8 cellular contexts compared by ENCODE assay signal in the genomic region with DNA sequence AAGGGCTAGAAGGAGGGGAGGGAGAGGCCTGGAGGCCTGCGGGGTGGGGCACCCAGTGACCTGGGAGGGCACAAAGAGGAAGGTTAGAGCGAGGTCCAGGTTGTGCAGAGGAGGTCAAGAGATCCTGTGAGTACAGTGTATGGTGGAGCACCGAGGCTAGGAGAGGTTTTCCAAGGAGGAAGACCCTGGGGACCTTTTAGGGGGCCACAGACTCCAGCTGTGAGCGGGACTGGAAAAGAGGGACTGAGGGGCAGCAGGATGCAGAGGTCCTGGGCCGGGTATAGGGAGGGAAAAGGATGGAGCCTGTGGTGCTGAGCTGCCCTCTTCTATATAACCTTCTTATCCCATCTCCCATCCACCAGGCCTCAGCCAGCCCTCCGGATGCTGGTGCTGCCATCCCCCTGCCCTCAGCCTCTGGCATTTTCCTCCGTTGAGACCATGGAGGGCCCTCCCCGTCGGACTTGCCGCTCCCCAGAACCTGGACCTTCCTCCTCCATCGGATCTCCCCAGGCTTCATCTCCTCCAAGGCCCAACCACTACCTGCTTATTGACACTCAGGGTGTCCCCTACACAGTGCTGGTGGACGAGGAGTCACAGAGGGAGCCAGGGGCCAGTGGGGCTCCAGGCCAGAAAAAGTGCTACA. TPM values are rescaled to one million over a fixed set of nuclear protein-coding genes. Genes with fewer than 3 reads are reported as not detected.
DNase-seq lines count a peak whose midpoint lies in the region; ATAC-seq and TF ChIP-seq lines count a peak whose summit lies in the region.

No MANE protein-coding gene starts in this region.

- no peak for TF ChIP-seq CTCF in HL-60 (IDR thresholded peaks at IDR 0.05; ENCODE audit: insufficient read depth, low read length)

- H3K9ac ChIP-seq in iPS-15b (ENCODE audit: low read depth, low read length): peak overlapping the region; percentile 95

- H3K4me1 ChIP-seq in iPS-15b (ENCODE audit: control insufficient read depth, insufficient read depth, low read length): no peaks in the 10 kb centered on the region

- H3K36me3 ChIP-seq in iPS-15b (ENCODE audit: control insufficient read depth, insufficient read depth, low read length): peaks cover 13% of the 10 kb centered on the region

- H3K9me3 ChIP-seq in iPS-15b (ENCODE audit: control insufficient read depth, insufficient read depth, low read length): no peaks in the 10 kb centered on the region

- H3K36me3 Mint-ChIP-seq in activated naive CD4-positive, alpha-beta T cell treated with anti-CD3 and anti-CD28 coated beads, Interleukin-2, amount 50 U/mL, for 72 hours: peaks cover 27 to 56% of the 10 kb centered on the region in 2 donors
- H3K36me3 Mint-ChIP-seq in stimulated activated memory B cell treated with anti-CD40 and anti-IgM and Interleukin-4, amounts not matched to agents 10 μg/mL and 1 μg/mL and 100 μg/mL, for 72 hours: peaks cover 38% of the 10 kb centered on the region

- H3K27me3 Mint-ChIP-seq in stimulated activated memory B cell treated with anti-CD40 and anti-IgM and Interleukin-4, amounts not matched to agents 10 μg/mL and 1 μg/mL and 100 μg/mL, for 72 hours: no peaks in the 10 kb centered on the region

- peaks cover 67% of the 10 kb centered on the region for H3K4me1 Mint-ChIP-seq in stimulated activated memory B cell treated with anti-CD40 and anti-IgM and Interleukin-4, amounts not matched to agents 10 μg/mL and 1 μg/mL and 100 μg/mL, for 72 hours

- H3K4me3 Mint-ChIP-seq in stimulated activated memory B cell treated with anti-CD40 and anti-IgM and Interleukin-4, amounts not matched to agents 10 μg/mL and 1 μg/mL and 100 μg/mL, for 72 hours: peak overlapping the region; percentile 88

- H3K27ac Mint-ChIP-seq in activated naive CD4-positive, alpha-beta T cell treated with anti-CD3 and anti-CD28 coated beads, Interleukin-2, amount 50 U/mL, for 72 hours: peak overlapping the region; percentile 95 to 96
- H3K27ac Mint-ChIP-seq in stimulated activated memory B cell treated with anti-CD40 and anti-IgM and Interleukin-4, amounts not matched to agents 10 μg/mL and 1 μg/mL and 100 μg/mL, for 72 hours: peak overlapping the region; percentile 98

- peak overlapping the region; percentile 91 for H3K4me3 ChIP-seq in HL-60 (replicated peaks; ENCODE audit: insufficient read depth, low read length)
- peak overlapping the region; percentile 85 for H3K4me3 ChIP-seq in iPS-15b (ENCODE audit: low read depth, low read length)

- peak overlapping the region; percentile 79 for H3K27ac ChIP-seq in HL-60 (replicated peaks)

- no peak for DNase-seq in HL-60 (ENCODE audit: low read depth in 1 of 2, low spot score in 1 of 2)
- DNase-seq in activated naive CD4-positive, alpha-beta T cell treated with anti-CD3 and anti-CD28 coated beads, Interleukin-2, amount 50 U/mL, for 72 hours (ENCODE audit: low spot score in 2 of 2): no peak
- no peak for DNase-seq in SK-N-DZ (ENCODE audit: low spot score)
- DNase-seq in NCI-H2107 (lab: John Stamatoyannopoulos, UW): no peak
- no peak for DNase-seq in left lobe of liver (ENCODE audit: low spot score)
- no peak for DNase-seq in NK-92 treated with Interleukin-12 subunit alpha and Interleukin-12 subunit beta, amount 100 ng/mL, for 24 hours (lab: John Stamatoyannopoulos, UW)

- no peaks in the 10 kb centered on the region for H3K27me3 ChIP-seq in HL-60 (ENCODE audit: insufficient read depth, poor library complexity, severe bottlenecking)
- H3K27me3 ChIP-seq in iPS-15b (ENCODE audit: control insufficient read depth, insufficient read depth, low read length): no peaks in the 10 kb centered on the region

- peaks cover 0 to 4% of the 10 kb centered on the region in 2 donors for H3K9me3 Mint-ChIP-seq in activated naive CD4-positive, alpha-beta T cell treated with anti-CD3 and anti-CD28 coated beads, Interleukin-2, amount 50 U/mL, for 72 hours
- no peaks in the 10 kb centered on the region for H3K9me3 Mint-ChIP-seq in stimulated activated memory B cell treated with anti-CD40 and anti-IgM and Interleukin-4, amounts not matched to agents 10 μg/mL and 1 μg/mL and 100 μg/mL, for 72 hours

- ATAC-seq in activated naive CD4-positive, alpha-beta T cell treated with anti-CD3 and anti-CD28 coated beads, Interleukin-2, amount 50 U/mL, for 72 hours: no peak
- no peak for ATAC-seq in stimulated activated memory B cell treated with anti-CD40 and anti-IgM and Interleukin-4, amounts not matched to agents 10 μg/mL and 1 μg/mL and 100 μg/mL, for 72 hours
- no peak for ATAC-seq in left lobe of liver

RNA-seq across cellular contexts. Expression of a gene that starts 0.9 kb away (rescaled TPM):
- total RNA-seq in activated naive CD4-positive, alpha-beta T cell treated with anti-CD3 and anti-CD28 coated beads, Interleukin-2, amount 50 U/mL, for 72 hours: 10 to 100 TPM; 39.9 to 40.0 TPM
- 12.8 and 16.3 TPM in 2 replicates for polyA plus RNA-seq in SK-N-DZ (2014; cell fraction: cytosol; rRNA removed)
- polyA plus RNA-seq in SK-N-DZ (2014; cell fraction: nucleus; rRNA removed): 13.8 and 14.5 TPM in 2 replicates
- 6.1 TPM for total RNA-seq in left lobe of liver

RNA-seq across cellular contexts. Expression of a gene that starts 3.5 kb away (rescaled TPM):
- 10 to 100 TPM; 18.2 to 33.9 TPM for total RNA-seq in activated naive CD4-positive, alpha-beta T cell treated with anti-CD3 and anti-CD28 coated beads, Interleukin-2, amount 50 U/mL, for 72 hours
- 6.5 and 12.3 TPM in 2 replicates for polyA plus RNA-seq in SK-N-DZ (2014; cell fraction: cytosol; rRNA removed)
- 12.4 and 15.1 TPM in 2 replicates for polyA plus RNA-seq in SK-N-DZ (2014; cell fraction: nucleus; rRNA removed)
- 7.5 TPM for total RNA-seq in left lobe of liver

RNA-seq across cellular contexts. Expression of a gene that starts 3.7 kb away (rescaled TPM):
- total RNA-seq in activated naive CD4-positive, alpha-beta T cell treated with anti-CD3 and anti-CD28 coated beads, Interleukin-2, amount 50 U/mL, for 72 hours: 10 to 100 TPM in 1 of 2 donors, 1 to 10 TPM in 1; 2.9 to 13.6 TPM
- polyA plus RNA-seq in SK-N-DZ (2014; cell fraction: cytosol; rRNA removed): 12.5 and 14.6 TPM in 2 replicates
- polyA plus RNA-seq in SK-N-DZ (2014; cell fraction: nucleus; rRNA removed): 18.2 and 20.0 TPM in 2 replicates
- total RNA-seq in left lobe of liver: 13.5 TPM

RNA-seq across cellular contexts. Expression of a gene that starts 10.5 kb away (rescaled TPM):
- total RNA-seq in activated naive CD4-positive, alpha-beta T cell treated with anti-CD3 and anti-CD28 coated beads, Interleukin-2, amount 50 U/mL, for 72 hours: 100 to 1,000 TPM; 270 to 312 TPM
- 120 and 160 TPM in 2 replicates for polyA plus RNA-seq in SK-N-DZ (2014; cell fraction: cytosol; rRNA removed)
- polyA plus RNA-seq in SK-N-DZ (2014; cell fraction: nucleus; rRNA removed): 129 and 133 TPM in 2 replicates
- total RNA-seq in left lobe of liver: 61.7 TPM

RNA-seq across cellular contexts. Expression of a gene that starts 19.9 kb away (rescaled TPM):
- total RNA-seq in activated naive CD4-positive, alpha-beta T cell treated with anti-CD3 and anti-CD28 coated beads, Interleukin-2, amount 50 U/mL, for 72 hours: 1 to 10 TPM; 3.6 to 3.9 TPM
- polyA plus RNA-seq in SK-N-DZ (2014; cell fraction: cytosol; rRNA removed): 1.7 and 2.9 TPM in 2 replicates
- 1.5 and 1.7 TPM in 2 replicates for polyA plus RNA-seq in SK-N-DZ (2014; cell fraction: nucleus; rRNA removed)
- total RNA-seq in left lobe of liver: 5.3 TPM
